Comparison of ENCODE assay signal across 16 cellular contexts in genomic region chr10:78424721-78425120, GRCh38.
DNase-seq lines count a peak whose midpoint lies in the region; ATAC-seq, FAIRE-seq and TF ChIP-seq lines count a peak whose summit lies in the region.
"Had no signal": no experiment of that assay in that cellular context is flagged by ENCODE, and none has a peak within 500 bp of the region (broad histone marks: within the 10 kb centered on the region; RNA-seq: fewer than 3 reads in every experiment).

No MANE protein-coding gene starts in this region.

- no peaks in the 10 kb centered on the region for H3K27me3 ChIP-seq in PC-9 (ENCODE audit: insufficient read depth, low read depth)
- H3K27me3 ChIP-seq: left lung had no signal

- TF ChIP-seq CTCF in GM12873 (IDR thresholded peaks at IDR 0.05; ENCODE audit: insufficient read depth, low read depth, low read length, missing control alignments), result peak; percentile 22
- peak; percentile 59 for TF ChIP-seq CTCF in PC-9 (conservative IDR thresholded peaks at IDR 0.05)
- TF ChIP-seq CTCF in fibroblast of villous mesenchyme (IDR thresholded peaks at IDR 0.05; ENCODE audit: insufficient read depth, low read depth, low read length), result peak; percentile 60

- CTCF ChIA-PET in PC-9 (lab: Charles Lee), result no interaction called here

- H4K20me1 ChIP-seq in PC-9 (ENCODE audit: insufficient read depth), result no peaks in the 10 kb centered on the region

- H2AFZ ChIP-seq in PC-9, result no peak overlapping the region

- FAIRE-seq in A204.1 (lab: Jason Lieb, UNC), result peak; percentile 78

- no peaks in the 10 kb centered on the region for H3K36me3 Mint-ChIP-seq in activated T-helper 2 cell treated with anti-CD3 and anti-CD28 coated beads, Interferon-gamma antibody, Interleukin-2, Interleukin-4, amounts not matched to agents 10 μg/mL and 5 μg/mL and 100 μg/mL, durations not matched to agents 14 hours and 24 hours and 36 hours (ENCODE audit: low read depth)
- H3K36me3 Mint-ChIP-seq: stimulated activated naive B cell treated with anti-CD40 and anti-IgM and Interleukin-4, amounts not matched to agents 10 μg/mL and 1 μg/mL and 100 μg/mL, for 72 hours had no signal

- no peak for ATAC-seq in GM21447 (IDR thresholded peaks at IDR 0.05; ENCODE audit: unreplicated experiment)
- no peak for ATAC-seq in HG02840 (IDR thresholded peaks at IDR 0.05; ENCODE audit: low FRiP score, unreplicated experiment)
- ATAC-seq in GM19351 (IDR thresholded peaks at IDR 0.05; ENCODE audit: unreplicated experiment), result no peak
- ATAC-seq: left lung; right cardiac atrium; stimulated activated naive B cell treated with anti-CD40 and anti-IgM and Interleukin-4, amounts not matched to agents 10 μg/mL and 1 μg/mL and 100 μg/mL, for 72 hours had no signal

- DNase-seq in PC-9, result no peak
- no peak for DNase-seq in fibroblast of villous mesenchyme (ENCODE audit: low read depth)
- DNase-seq in activated T-helper 2 cell treated with anti-CD3 and anti-CD28 coated beads, Interferon-gamma antibody, Interleukin-2, Interleukin-4, amounts not matched to agents 10 μg/mL and 5 μg/mL and 100 μg/mL, durations not matched to agents 14 hours and 24 hours and 36 hours (ENCODE audit: low spot score), result no peak
- DNase-seq: activated effector memory CD4-positive, alpha-beta T cell treated with anti-CD3 and anti-CD28 coated beads, Interleukin-2, amount 50 U/mL, for 16 hours; DMS79; effector memory CD4-positive, alpha-beta T cell; left lung; NCI-H1930; right cardiac atrium; stimulated activated naive B cell treated with anti-CD40 and anti-IgM and Interleukin-4, amounts not matched to agents 10 μg/mL and 1 μg/mL and 100 μg/mL, for 72 hours had no signal

- H3K4me3 Mint-ChIP-seq in activated T-helper 2 cell treated with anti-CD3 and anti-CD28 coated beads, Interferon-gamma antibody, Interleukin-2, Interleukin-4, amounts not matched to agents 10 μg/mL and 5 μg/mL and 100 μg/mL, durations not matched to agents 14 hours and 24 hours and 36 hours (ENCODE audit: low read depth), result no peak overlapping the region
- H3K4me3 Mint-ChIP-seq: stimulated activated naive B cell treated with anti-CD40 and anti-IgM and Interleukin-4, amounts not matched to agents 10 μg/mL and 1 μg/mL and 100 μg/mL, for 72 hours; T-helper 2 cell treated with Interferon-gamma antibody and Interleukin-4, amounts not matched to agents 5 μg/mL and 100 μg/mL, for 36 hours had no signal

- H3K4me3 ChIP-seq in PC-9 (no peak overlapping the region), fibroblast of villous mesenchyme (ENCODE audit: low read depth, low read length) (no peak overlapping the region)
- H3K4me3 ChIP-seq: left lung had no signal

- no peak overlapping the region for H3K27ac Mint-ChIP-seq in activated T-helper 2 cell treated with anti-CD3 and anti-CD28 coated beads, Interferon-gamma antibody, Interleukin-2, Interleukin-4, amounts not matched to agents 10 μg/mL and 5 μg/mL and 100 μg/mL, durations not matched to agents 14 hours and 24 hours and 36 hours
- H3K27ac Mint-ChIP-seq: stimulated activated naive B cell treated with anti-CD40 and anti-IgM and Interleukin-4, amounts not matched to agents 10 μg/mL and 1 μg/mL and 100 μg/mL, for 72 hours; T-helper 2 cell treated with Interferon-gamma antibody and Interleukin-4, amounts not matched to agents 5 μg/mL and 100 μg/mL, for 36 hours had no signal

- no peaks in the 10 kb centered on the region for H3K9me3 Mint-ChIP-seq in activated T-helper 2 cell treated with anti-CD3 and anti-CD28 coated beads, Interferon-gamma antibody, Interleukin-2, Interleukin-4, amounts not matched to agents 10 μg/mL and 5 μg/mL and 100 μg/mL, durations not matched to agents 14 hours and 24 hours and 36 hours
- H3K9me3 Mint-ChIP-seq: T-helper 2 cell treated with Interferon-gamma antibody and Interleukin-4, amounts not matched to agents 5 μg/mL and 100 μg/mL, for 36 hours had no signal

- no TSS peak for BruUV-seq in PC-9 (replicated peaks; lab: Mats Ljungman, UMichigan)

- POLR2A ChIA-PET in PC-9 (lab: Charles Lee; ENCODE audit: unreplicated experiment), result interaction anchor here (0.7 kb wide), 1 partner anchor 724 kb away, joined by 3 read pairs; no protein-coding TSS in a partner anchor

- H3K9me3 ChIP-seq in PC-9 (ENCODE audit: insufficient read depth, low read depth), result no peaks in the 10 kb centered on the region

- H3K79me2 ChIP-seq in PC-9 (ENCODE audit: low read depth), result no peaks in the 10 kb centered on the region

- no peaks in the 10 kb centered on the region for H3K4me1 ChIP-seq in PC-9 (replicated peaks; ENCODE audit: insufficient read depth)
- H3K4me1 ChIP-seq: left lung had no signal

- H3K4me2 ChIP-seq in PC-9, result no peak overlapping the region

- no peaks in the 10 kb centered on the region for H3F3A ChIP-seq in PC-9 (ENCODE audit: insufficient read depth, low read depth)

- no peak overlapping the region for H3K27ac ChIP-seq in PC-9
- H3K27ac ChIP-seq: left lung had no signal

- intact Hi-C loops in PC-9 (cut with micrococcal nuclease; ENCODE audit: unreplicated experiment), result no loop called here
- intact Hi-C loops in activated T-helper 2 cell treated with anti-CD3 and anti-CD28 coated beads, Interferon-gamma antibody, Interleukin-2, Interleukin-4, amounts not matched to agents 10 μg/mL and 5 μg/mL and 100 μg/mL, durations not matched to agents 14 hours and 24 hours and 36 hours (cut with micrococcal nuclease), result loop anchor here (5.0 to 10.0 kb wide), 2 partner anchors 377 to 770 kb away; no protein-coding TSS in a partner anchor

- no peaks in the 10 kb centered on the region for H3K4me1 Mint-ChIP-seq in activated T-helper 2 cell treated with anti-CD3 and anti-CD28 coated beads, Interferon-gamma antibody, Interleukin-2, Interleukin-4, amounts not matched to agents 10 μg/mL and 5 μg/mL and 100 μg/mL, durations not matched to agents 14 hours and 24 hours and 36 hours (ENCODE audit: low read depth)
- H3K4me1 Mint-ChIP-seq: stimulated activated naive B cell treated with anti-CD40 and anti-IgM and Interleukin-4, amounts not matched to agents 10 μg/mL and 1 μg/mL and 100 μg/mL, for 72 hours had no signal

- H3K9me2 ChIP-seq in PC-9 (ENCODE audit: insufficient read depth), result no peaks in the 10 kb centered on the region

- peaks cover 22% of the 10 kb centered on the region for H3K27me3 Mint-ChIP-seq in activated T-helper 2 cell treated with anti-CD3 and anti-CD28 coated beads, Interferon-gamma antibody, Interleukin-2, Interleukin-4, amounts not matched to agents 10 μg/mL and 5 μg/mL and 100 μg/mL, durations not matched to agents 14 hours and 24 hours and 36 hours (ENCODE audit: low read depth)

- H3K36me3 ChIP-seq in PC-9 (ENCODE audit: low read depth), result no peaks in the 10 kb centered on the region
- H3K36me3 ChIP-seq: left lung had no signal
